8 cellular contexts compared by ENCODE assay signal in genomic region chr14:39265032-39265431, GRCh38. TPM values are rescaled to one million over a fixed set of nuclear protein-coding genes. Genes with fewer than 3 reads are reported as not detected.
A peak's percentile ranks its signal among the peaks of the same experiment; 100 is the strongest.
DNase-seq lines count a peak whose midpoint lies in the region; ATAC-seq, FAIRE-seq and TF ChIP-seq lines count a peak whose summit lies in the region.

No MANE protein-coding gene starts in this region.

- intact Hi-C loops in breast epithelium (cut with DNase I; ENCODE audit: low total_unique reads) (loop anchor here (5.0 kb wide), 1 partner anchor 93 kb away; the partner anchor contains the start of gene TRAPPC6B), posterior vena cava (cut with DNase I) (no loop called here)

- H3K4me2 ChIP-seq in DND-41 (ENCODE audit: insufficient read depth, low read length) = 0 out of 2 replicates have a peak overlapping the region, but pooled peaks have one; percentile 83
- H3K4me2 ChIP-seq in MM.1S (ENCODE audit: low read depth, low read length) = peak overlapping the region; percentile 64

- ATAC-seq in DND-41 (ENCODE audit: insufficient read depth, low read depth) (no peak), GM21528 (IDR thresholded peaks at IDR 0.05; ENCODE audit: low FRiP score, unreplicated experiment) (no peak)

- H3K4me3 ChIP-seq in DND-41 (ENCODE audit: low read depth in 1 of 2, low read length in 2 of 2) = no peak overlapping the region
- H3K4me3 ChIP-seq in MM.1S (ENCODE audit: low read length) = peak overlapping the region; percentile 69; the same call in 1 of the 2 replicates
- H3K4me3 ChIP-seq in breast epithelium = peak overlapping the region in 2 of 3 donors; percentile 15 to 96
- H3K4me3 ChIP-seq in neuron (ENCODE audit: low read length) = peak overlapping the region; percentile 14

- TF ChIP-seq CTCF in DND-41 (IDR thresholded peaks at IDR 0.05; ENCODE audit: borderline replicate concordance, extremely low read depth, low read length, poor library complexity, severe bottlenecking) = no peak
- no peak for TF ChIP-seq CTCF in MM.1S (IDR thresholded peaks at IDR 0.05; ENCODE audit: low read length)
- TF ChIP-seq CTCF in breast epithelium (IDR thresholded peaks at IDR 0.05) = no peak

- no peak overlapping the region for H2AFZ ChIP-seq in DND-41 (ENCODE audit: low read depth, low read length)
- no peak overlapping the region for H2AFZ ChIP-seq in MM.1S (ENCODE audit: low read length)
- no peak overlapping the region for H2AFZ ChIP-seq in neuron (ENCODE audit: low read depth, low read length)

- H3K36me3 ChIP-seq in DND-41 (ENCODE audit: insufficient read depth, low read length) (no peaks in the 10 kb centered on the region; the same call in 1 of the 2 replicates), MM.1S (replicated peaks; ENCODE audit: insufficient read depth, low read length) (no peaks in the 10 kb centered on the region), breast epithelium (no peaks in the 10 kb centered on the region), neuron (ENCODE audit: insufficient read depth, low read length) (no peaks in the 10 kb centered on the region)

- no peak overlapping the region; the same call in 1 of the 2 replicates for H3K9ac ChIP-seq in DND-41 (ENCODE audit: low read depth, low read length)
- peak overlapping the region; percentile 90; the same call in 1 of the 2 replicates for H3K9ac ChIP-seq in MM.1S (ENCODE audit: low read length)

- no peaks in the 10 kb centered on the region for H3K27me3 ChIP-seq in DND-41 (ENCODE audit: insufficient read depth, low read length, poor library complexity)
- H3K27me3 ChIP-seq in MM.1S (replicated peaks; ENCODE audit: insufficient read depth, low read length) = no peaks in the 10 kb centered on the region
- H3K27me3 ChIP-seq in breast epithelium = no peaks in the 10 kb centered on the region
- no peaks in the 10 kb centered on the region for H3K27me3 ChIP-seq in neuron (ENCODE audit: insufficient read depth, low read length)

- FAIRE-seq in RCC 7860 (lab: Jason Lieb, UNC) = no peak

- H3K9me3 ChIP-seq in DND-41 (ENCODE audit: insufficient read depth, low read length, severe bottlenecking) (no peaks in the 10 kb centered on the region), MM.1S (replicated peaks; ENCODE audit: insufficient read depth, low read length) (no peaks in the 10 kb centered on the region), breast epithelium (peaks cover 0 to 5% of the 10 kb centered on the region in 2 donors), neuron (ENCODE audit: low read length) (no peaks in the 10 kb centered on the region)

- no peak for DNase-seq in DND-41
- DNase-seq in MM.1S = no peak
- no peak for DNase-seq in breast epithelium (ENCODE audit: low spot score in 2 of 2)
- DNase-seq in posterior vena cava (ENCODE audit: low spot score) = no peak
- no peak for DNase-seq in RCC 7860 (ENCODE audit: low spot score)
- DNase-seq in stimulated activated CD8-positive, alpha-beta memory T cell treated with anti-CD3 and anti-CD28 coated beads, Interleukin-4, amount 100 ng/mL, for 48 hours = no peak

- H3K4me1 ChIP-seq in DND-41 (ENCODE audit: insufficient read depth, low read length) = peaks cover 43% of the 10 kb centered on the region
- peaks cover 9% of the 10 kb centered on the region; the same call in 1 of the 2 replicates for H3K4me1 ChIP-seq in MM.1S (ENCODE audit: low read length)
- no peaks in the 10 kb centered on the region for H3K4me1 ChIP-seq in breast epithelium
- peaks cover 24% of the 10 kb centered on the region for H3K4me1 ChIP-seq in neuron (ENCODE audit: insufficient read depth, low read length)

- TF ChIP-seq POLR2A in breast epithelium (IDR thresholded peaks at IDR 0.05) = no peak

- H3K27ac ChIP-seq in DND-41 (ENCODE audit: low read length) = no peak overlapping the region
- H3K27ac ChIP-seq in MM.1S (ENCODE audit: low read length) = no peak overlapping the region
- peak overlapping the region in 1 of 2 donors; percentile 98 for H3K27ac ChIP-seq in breast epithelium

- peaks cover 18% of the 10 kb centered on the region; the same call in 1 of the 2 replicates for H3F3A ChIP-seq in MM.1S (ENCODE audit: insufficient read depth, low read length)

- H3K79me2 ChIP-seq in DND-41 (ENCODE audit: insufficient read depth, low read length) = peaks cover 29% of the 10 kb centered on the region
- H3K79me2 ChIP-seq in MM.1S (ENCODE audit: low read length) = peaks cover 31% of the 10 kb centered on the region

- no peaks in the 10 kb centered on the region for H3K9me2 ChIP-seq in MM.1S (replicated peaks; ENCODE audit: insufficient read depth, low read length)

- no peaks in the 10 kb centered on the region for H4K20me1 ChIP-seq in DND-41 (ENCODE audit: insufficient read depth, low read length)
- H4K20me1 ChIP-seq in MM.1S (ENCODE audit: insufficient read depth, low read length) = no peaks in the 10 kb centered on the region

RNA-seq across cellular contexts. Expression of gene MIA2, which starts 31.3 kb away (rescaled TPM):
- total RNA-seq in breast epithelium (10 to 100 TPM; 19.5 to 37.0 (median 23.3) TPM), posterior vena cava (10 to 100 TPM; 19.9 to 21.1 TPM)

Comparison
In these comparisons a context has a peak if more than half of its experiments do, and no peak if none do; other contexts are left out.
1. H3K4me3 ChIP-seq: peak in MM.1S (single experiment), breast epithelium (2 of 3) and neuron (single experiment); none in DND-41 (0 of 2).